In genomic region chr7:14446829-14447228, GRCh38 we compare ENCODE assay signal across 1 cellular context.
TF ChIP-seq lines count a peak whose summit lies in the region.

No MANE protein-coding gene starts in this region.

TF ChIP-seq in WTC11, 78 proteins besides CTCF, POLR2A, EP300 and RAD21 (continued from another document):
- TF ChIP-seq AFF4 (CRISPR knock-in tag; IDR thresholded peaks at IDR 0.05; ENCODE audit: borderline replicate concordance) (no peak), ZNF317 (CRISPR knock-in tag; IDR thresholded peaks at IDR 0.05; ENCODE audit: borderline replicate concordance, low read depth) (no peak), E2F5 (CRISPR knock-in tag; IDR thresholded peaks at IDR 0.05) (no peak), RORB (CRISPR knock-in tag; IDR thresholded peaks at IDR 0.05) (no peak), PRDM15 (CRISPR knock-in tag; IDR thresholded peaks at IDR 0.05) (no peak)
